Comparison of ENCODE assay signal across 2 cellular contexts in genomic region chr3:50210510-50211367, GRCh38.
TF ChIP-seq lines count a peak whose summit lies in the region.

No MANE protein-coding gene starts in this region.

TF ChIP-seq in WTC11, 78 proteins besides CTCF, POLR2A, EP300 and RAD21 (continued from another document and continues in another):
- TF ChIP-seq ZBTB43 (CRISPR knock-in tag; IDR thresholded peaks at IDR 0.05): no peak
- TF ChIP-seq FOXP1 (CRISPR knock-in tag; IDR thresholded peaks at IDR 0.05; ENCODE audit: borderline replicate concordance): 0 out of 2 replicates have a peak, but pooled peaks have one; percentile 11
- no peak for TF ChIP-seq E2F4 (CRISPR knock-in tag; IDR thresholded peaks at IDR 0.05; ENCODE audit: borderline replicate concordance, low read depth)
- TF ChIP-seq ZNF396 (CRISPR knock-in tag; IDR thresholded peaks at IDR 0.05; ENCODE audit: borderline replicate concordance): no peak
- TF ChIP-seq JAZF1 (CRISPR knock-in tag; IDR thresholded peaks at IDR 0.05): no peak
- TF ChIP-seq GABPB1 (CRISPR knock-in tag; IDR thresholded peaks at IDR 0.05): peak; percentile 97
- no peak for TF ChIP-seq NFYB (CRISPR knock-in tag; conservative IDR thresholded peaks at IDR 0.05; ENCODE audit: low read depth)
- no peak for TF ChIP-seq CREB1 (CRISPR knock-in tag; IDR thresholded peaks at IDR 0.05)
- TF ChIP-seq NFE2L1 (CRISPR knock-in tag; IDR thresholded peaks at IDR 0.05): no peak
- no peak for TF ChIP-seq PRRX2 (CRISPR knock-in tag; IDR thresholded peaks at IDR 0.05)
- no peak for TF ChIP-seq E2F1 (CRISPR knock-in tag; IDR thresholded peaks at IDR 0.05)
- no peak for TF ChIP-seq ZNF671 (CRISPR knock-in tag; IDR thresholded peaks at IDR 0.05)
- no peak for TF ChIP-seq ZNF532 (CRISPR knock-in tag; IDR thresholded peaks at IDR 0.05; ENCODE audit: borderline replicate concordance)
- TF ChIP-seq ARID4B (CRISPR knock-in tag; IDR thresholded peaks at IDR 0.05; ENCODE audit: borderline replicate concordance): no peak

TF ChIP-seq in liver, 16 proteins besides CTCF, POLR2A, EP300 and RAD21 (continued from another document):
- TF ChIP-seq GABPA (IDR thresholded peaks at IDR 0.05 in 1 of 2, conservative IDR thresholded peaks at IDR 0.05 in 1 of 2) (no peak), YY1 (IDR thresholded peaks at IDR 0.05) (peak; percentile 92), FOXA1 (IDR thresholded peaks at IDR 0.05) (no peak), ZBTB33 (IDR thresholded peaks at IDR 0.05) (peak; percentile 62), JUND (IDR thresholded peaks at IDR 0.05) (peak in 1 of 2 donors; percentile 49), RXRA (IDR thresholded peaks at IDR 0.05) (peak; percentile 97 to 98), HNF4A (conservative IDR thresholded peaks at IDR 0.05) (peak; percentile 91 to 95), SP1 (IDR thresholded peaks at IDR 0.05) (peak; percentile 82)
